18 cellular contexts compared by ENCODE assay signal in genomic region chr15:93223803-93224202, GRCh38.
DNase-seq lines count a peak whose midpoint lies in the region; ATAC-seq and TF ChIP-seq lines count a peak whose summit lies in the region.
"Had no signal": no experiment of that assay in that cellular context is flagged by ENCODE, and none has a peak within 500 bp of the region (broad histone marks: within the 10 kb centered on the region; RNA-seq: fewer than 3 reads in every experiment).

No MANE protein-coding gene starts in this region.

- H3K27ac ChIP-seq in esophagus muscularis mucosa (replicated peaks in 1 of 4): no peak overlapping the region

- TF ChIP-seq POLR2A in esophagus muscularis mucosa (IDR thresholded peaks at IDR 0.05; ENCODE audit: low read depth): no peak

- H3K27me3 ChIP-seq in esophagus muscularis mucosa: no peaks in the 10 kb centered on the region

- H3K36me3 ChIP-seq in esophagus muscularis mucosa: no peaks in the 10 kb centered on the region
- H3K36me3 ChIP-seq: HAP-1 had no signal

- H3K27ac Mint-ChIP-seq in activated T-helper 1 cell treated with anti-CD3 and anti-CD28 coated beads, Interleukin-12 subunit alpha, Interleukin-12 subunit beta, Interleukin-2, Interleukin-4 antibody, amounts not matched to agents 30 ng/mL and 10 ng/mL and 1 ng/mL, durations not matched to agents 14 hours and 24 hours and 36 hours: no peak overlapping the region
- H3K27ac Mint-ChIP-seq: T-cell had no signal

- 99% methylated on average over 7 of the region's 7 CpGs for WGBS in esophagus muscularis mucosa

- no peak for TF ChIP-seq EP300 in esophagus muscularis mucosa (IDR thresholded peaks at IDR 0.05)

- no peak overlapping the region for H3K4me3 Mint-ChIP-seq in activated T-helper 1 cell treated with anti-CD3 and anti-CD28 coated beads, Interleukin-12 subunit alpha, Interleukin-12 subunit beta, Interleukin-2, Interleukin-4 antibody, amounts not matched to agents 30 ng/mL and 10 ng/mL and 1 ng/mL, durations not matched to agents 14 hours and 24 hours and 36 hours
- H3K4me3 Mint-ChIP-seq: T-cell had no signal

- peaks cover 20% of the 10 kb centered on the region for H3K27me3 Mint-ChIP-seq in activated T-helper 1 cell treated with anti-CD3 and anti-CD28 coated beads, Interleukin-12 subunit alpha, Interleukin-12 subunit beta, Interleukin-2, Interleukin-4 antibody, amounts not matched to agents 30 ng/mL and 10 ng/mL and 1 ng/mL, durations not matched to agents 14 hours and 24 hours and 36 hours (ENCODE audit: insufficient read depth)

- H3K9me3 ChIP-seq in esophagus muscularis mucosa: no peaks in the 10 kb centered on the region
- H3K9me3 ChIP-seq: HAP-1 had no signal

- peak; percentile 26 for DNase-seq in esophagus muscularis mucosa (ENCODE audit: extremely low spot score)
- DNase-seq in stimulated activated CD4-positive, alpha-beta T cell treated with anti-CD3 and anti-CD28 coated beads, Interleukin-4, amount 100 ng/mL, for 1 hour: no peak
- DNase-seq in activated T-helper 1 cell treated with anti-CD3 and anti-CD28 coated beads, Interleukin-12 subunit alpha, Interleukin-12 subunit beta, Interleukin-2, Interleukin-4 antibody, amounts not matched to agents 30 ng/mL and 10 ng/mL and 1 ng/mL, durations not matched to agents 14 hours and 24 hours and 36 hours (ENCODE audit: low spot score): no peak
- DNase-seq: ACHN, COR-L47, DMS153, NCI-H1105, NCI-H1694, NCI-H226, NCI-H524 treated with DMSO at 0.1 percent for 48 hours, T-cell had no signal

- peak; percentile 44 for ATAC-seq in GM18858 (IDR thresholded peaks at IDR 0.05; ENCODE audit: unreplicated experiment)
- ATAC-seq in GM19463 (IDR thresholded peaks at IDR 0.05; ENCODE audit: unreplicated experiment): peak; percentile 48
- ATAC-seq in HG02885 (IDR thresholded peaks at IDR 0.05; ENCODE audit: poor library complexity, unreplicated experiment): peak; percentile 90
- ATAC-seq in HG03439 (IDR thresholded peaks at IDR 0.05; ENCODE audit: unreplicated experiment): no peak
- ATAC-seq: Panc1, Right ventricle myocardium inferior, T-cell had no signal

- no peak overlapping the region for H3K4me3 ChIP-seq in esophagus muscularis mucosa
- H3K4me3 ChIP-seq: HAP-1 had no signal

- H3K4me1 ChIP-seq in esophagus muscularis mucosa: no peaks in the 10 kb centered on the region
- H3K4me1 ChIP-seq: HAP-1 had no signal

- intact Hi-C loops in esophagus muscularis mucosa (cut with DNase I): no loop called here
- intact Hi-C loops in activated T-helper 1 cell treated with anti-CD3 and anti-CD28 coated beads, Interleukin-12 subunit alpha, Interleukin-12 subunit beta, Interleukin-2, Interleukin-4 antibody, amounts not matched to agents 30 ng/mL and 10 ng/mL and 1 ng/mL, durations not matched to agents 14 hours and 24 hours and 36 hours (cut with micrococcal nuclease): no loop called here

- no peaks in the 10 kb centered on the region for H3K36me3 Mint-ChIP-seq in activated T-helper 1 cell treated with anti-CD3 and anti-CD28 coated beads, Interleukin-12 subunit alpha, Interleukin-12 subunit beta, Interleukin-2, Interleukin-4 antibody, amounts not matched to agents 30 ng/mL and 10 ng/mL and 1 ng/mL, durations not matched to agents 14 hours and 24 hours and 36 hours (ENCODE audit: low read depth)
- H3K36me3 Mint-ChIP-seq: T-cell had no signal

- TF ChIP-seq CTCF in esophagus muscularis mucosa (IDR thresholded peaks at IDR 0.05): no peak

- no peaks in the 10 kb centered on the region for H3K9me3 Mint-ChIP-seq in activated T-helper 1 cell treated with anti-CD3 and anti-CD28 coated beads, Interleukin-12 subunit alpha, Interleukin-12 subunit beta, Interleukin-2, Interleukin-4 antibody, amounts not matched to agents 30 ng/mL and 10 ng/mL and 1 ng/mL, durations not matched to agents 14 hours and 24 hours and 36 hours

- peaks cover 6% of the 10 kb centered on the region for H3K4me1 Mint-ChIP-seq in activated T-helper 1 cell treated with anti-CD3 and anti-CD28 coated beads, Interleukin-12 subunit alpha, Interleukin-12 subunit beta, Interleukin-2, Interleukin-4 antibody, amounts not matched to agents 30 ng/mL and 10 ng/mL and 1 ng/mL, durations not matched to agents 14 hours and 24 hours and 36 hours (ENCODE audit: low read depth)
